ENCODE assay signal across 9 cellular contexts in the genomic region with DNA sequence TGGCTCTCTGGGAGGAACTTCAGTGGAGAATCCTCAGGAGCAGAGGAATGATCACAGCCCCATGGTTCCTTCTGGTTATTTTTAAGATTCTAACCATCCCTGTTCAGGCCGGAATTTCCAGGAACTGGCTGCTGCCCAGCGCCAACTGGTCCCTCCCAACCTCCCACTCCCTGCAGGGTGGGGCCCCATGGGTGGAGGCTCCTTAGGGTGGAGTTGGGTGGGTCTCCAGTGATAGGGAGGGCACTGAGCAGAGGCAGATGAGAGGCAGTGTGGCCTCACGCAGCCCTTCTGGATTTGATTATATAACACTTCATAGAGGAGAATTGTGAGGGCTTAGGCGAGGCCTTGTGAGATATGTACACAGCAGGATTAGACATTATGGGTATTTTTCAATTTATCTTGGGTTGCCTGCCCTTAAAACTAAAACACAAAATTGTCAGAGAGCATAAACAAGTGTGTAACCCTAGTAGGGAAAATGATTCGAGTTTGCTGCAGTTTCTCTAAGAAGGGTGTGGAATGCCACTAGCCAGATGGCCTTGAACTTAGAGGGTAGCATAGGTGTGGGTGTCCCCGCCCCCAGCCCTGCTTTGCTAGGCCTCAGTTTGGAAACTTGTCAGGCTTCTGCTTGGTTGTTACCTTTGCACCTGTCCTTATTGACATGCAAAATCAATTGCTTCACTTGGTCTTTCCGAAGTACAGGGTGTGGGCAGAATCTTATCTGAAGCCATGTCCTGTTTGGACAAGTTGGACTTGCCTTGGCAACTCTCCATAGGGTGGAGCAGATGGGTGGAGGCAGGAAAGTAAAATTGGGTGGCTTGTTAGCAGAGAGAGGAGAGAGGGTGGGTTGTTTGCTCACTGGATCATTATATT. TPM values are rescaled to one million over a fixed set of nuclear protein-coding genes. Genes with fewer than 3 reads are reported as not detected.
DNase-seq lines count a peak whose midpoint lies in the region; ATAC-seq, FAIRE-seq and TF ChIP-seq lines count a peak whose summit lies in the region.
"Had no signal": no experiment of that assay in that cellular context is flagged by ENCODE, and none has a peak within 500 bp of the region (broad histone marks: within the 10 kb centered on the region; RNA-seq: fewer than 3 reads in every experiment).

No MANE protein-coding gene starts in this region.

- H3K27me3 Mint-ChIP-seq in endodermal cell (ENCODE audit: insufficient read depth), result no peaks in the 10 kb centered on the region
- no peaks in the 10 kb centered on the region for H3K27me3 Mint-ChIP-seq in natural killer cell treated with Interleukin-12 subunit alpha and Interleukin-12 subunit beta and Interleukin-15 and Interleukin-18, amount 100 ng/mL, for 72 hours

- H3K9ac ChIP-seq in endodermal cell (ENCODE audit: extremely low read depth, low read length, poor library complexity, severe bottlenecking), result no peak overlapping the region
- H3K9ac ChIP-seq: KMS-11 had no signal

- DNase-seq in GM18507 (ENCODE audit: extremely low spot score, insufficient read length, low read depth) (no peak), NCI-H748 treated with DMSO at 0.1 percent for 48 hours (lab: John Stamatoyannopoulos, UW) (peak; percentile 43), endodermal cell (peak; percentile 55), NCI-H187 (lab: John Stamatoyannopoulos, UW) (no peak), HuH-7 (ENCODE audit: low spot score) (no peak)
- DNase-seq in natural killer cell treated with Interleukin-12 subunit alpha and Interleukin-12 subunit beta and Interleukin-15 and Interleukin-18, amount 100 ng/mL, for 72 hours (ENCODE audit: low spot score), result no peak

- H3K27me3 ChIP-seq in endodermal cell (ENCODE audit: control insufficient read depth, insufficient read depth, low read length, poor library complexity, severe bottlenecking), result no peaks in the 10 kb centered on the region

- H3K36me3 Mint-ChIP-seq in endodermal cell (ENCODE audit: low read depth), result peaks cover 6% of the 10 kb centered on the region
- no peaks in the 10 kb centered on the region for H3K36me3 Mint-ChIP-seq in natural killer cell treated with Interleukin-12 subunit alpha and Interleukin-12 subunit beta and Interleukin-15 and Interleukin-18, amount 100 ng/mL, for 72 hours

- FAIRE-seq in GM18507 (lab: Jason Lieb, UNC), result peak; percentile 9

- peaks cover under 1% of the 10 kb centered on the region for H3K36me3 ChIP-seq in endodermal cell (ENCODE audit: control insufficient read depth, insufficient read depth, low read length)

- 80 to 83% methylated on average over 4 to 7 of the region's 7 CpGs for WGBS in endodermal cell (ENCODE audit: insufficient coverage in 1 of 2, insufficient read length in 1 of 2), 2 experiments

- H3K27ac Mint-ChIP-seq in endodermal cell, result peak overlapping the region; percentile 89
- peak overlapping the region; percentile 93 to 96 for H3K27ac Mint-ChIP-seq in natural killer cell treated with Interleukin-12 subunit alpha and Interleukin-12 subunit beta and Interleukin-15 and Interleukin-18, amount 100 ng/mL, for 72 hours

- H3K4me1 Mint-ChIP-seq in endodermal cell, result peaks cover 74% of the 10 kb centered on the region
- peaks cover 79 to 82% of the 10 kb centered on the region in 2 donors for H3K4me1 Mint-ChIP-seq in natural killer cell treated with Interleukin-12 subunit alpha and Interleukin-12 subunit beta and Interleukin-15 and Interleukin-18, amount 100 ng/mL, for 72 hours (ENCODE audit: low read depth in 2 of 2)

- H3K9me3 ChIP-seq in endodermal cell (ENCODE audit: control insufficient read depth, low read length), result no peaks in the 10 kb centered on the region

- TF ChIP-seq CTCF in endodermal cell (conservative IDR thresholded peaks at IDR 0.05), result no peak

- H3K4me3 Mint-ChIP-seq in endodermal cell, result no peak overlapping the region
- H3K4me3 Mint-ChIP-seq in natural killer cell treated with Interleukin-12 subunit alpha and Interleukin-12 subunit beta and Interleukin-15 and Interleukin-18, amount 100 ng/mL, for 72 hours, result peak overlapping the region; percentile 81

- H3K4me3 ChIP-seq in endodermal cell (ENCODE audit: low read length), result no peak overlapping the region

- peak overlapping the region; percentile 67 for H3K27ac ChIP-seq in endodermal cell (ENCODE audit: low read depth, low read length)
- H3K27ac ChIP-seq: KMS-11 had no signal

- ATAC-seq in natural killer cell treated with Interleukin-12 subunit alpha and Interleukin-12 subunit beta and Interleukin-15 and Interleukin-18, amount 100 ng/mL, for 72 hours, result no peak
- ATAC-seq in GM21717 (IDR thresholded peaks at IDR 0.05; ENCODE audit: unreplicated experiment), result no peak
- ATAC-seq in GM19328 (IDR thresholded peaks at IDR 0.05; ENCODE audit: unreplicated experiment), result no peak

- no peaks in the 10 kb centered on the region for H3K9me3 Mint-ChIP-seq in endodermal cell
- H3K9me3 Mint-ChIP-seq in natural killer cell treated with Interleukin-12 subunit alpha and Interleukin-12 subunit beta and Interleukin-15 and Interleukin-18, amount 100 ng/mL, for 72 hours, result no peaks in the 10 kb centered on the region

- H3K4me1 ChIP-seq in endodermal cell (ENCODE audit: control insufficient read depth, insufficient read depth, low read length), result peaks cover 29% of the 10 kb centered on the region

RNA-seq across cellular contexts. Expression of a gene that starts 9.3 kb away (rescaled TPM):
- 10 to 100 TPM; 20.7 to 28.2 TPM for total RNA-seq in endodermal cell
- polyA plus RNA-seq in endodermal cell (2013, experiment 1 of 2), result 38.0 TPM
- 38.5 TPM for polyA plus RNA-seq in endodermal cell (2013, experiment 2 of 2)
- 10 to 100 TPM; 68.6 to 68.9 TPM for total RNA-seq in natural killer cell treated with Interleukin-12 subunit alpha and Interleukin-12 subunit beta and Interleukin-15 and Interleukin-18, amount 100 ng/mL, for 72 hours

Comparison
In these comparisons a context has a peak if more than half of its experiments do, and no peak if none do; other contexts are left out.
1. DNase-seq: peak in NCI-H748 treated with DMSO at 0.1 percent for 48 hours (single experiment) and endodermal cell (single experiment); none in GM18507 (single experiment), natural killer cell treated with Interleukin-12 subunit alpha and Interleukin-12 subunit beta and Interleukin-15 and Interleukin-18, amount 100 ng/mL, for 72 hours (single experiment), NCI-H187 (0 of 2) and HuH-7 (single experiment).